ENCODE assay signal across 14 cellular contexts in genomic region chr5:115579747-115580173, GRCh38. TPM values are rescaled to one million over a fixed set of nuclear protein-coding genes. Genes with fewer than 3 reads are reported as not detected.
DNase-seq lines count a peak whose midpoint lies in the region; ATAC-seq, FAIRE-seq and TF ChIP-seq lines count a peak whose summit lies in the region.
"Had no signal": no experiment of that assay in that cellular context is flagged by ENCODE, and none has a peak within 500 bp of the region (broad histone marks: within the 10 kb centered on the region; RNA-seq: fewer than 3 reads in every experiment).

No MANE protein-coding gene starts in this region.

- H3K27ac Mint-ChIP-seq in activated naive CD4-positive, alpha-beta T cell treated with anti-CD3 and anti-CD28 coated beads, Interleukin-2, amount 10 ng/mL, durations not matched to agents 7 days and 5 days = no peak overlapping the region
- H3K27ac Mint-ChIP-seq: naive thymus-derived CD8-positive, alpha-beta T cell had no signal

- H3K9me3 Mint-ChIP-seq in activated naive CD4-positive, alpha-beta T cell treated with anti-CD3 and anti-CD28 coated beads, Interleukin-2, amount 10 ng/mL, durations not matched to agents 7 days and 5 days = no peaks in the 10 kb centered on the region

- H3K4me1 Mint-ChIP-seq in activated naive CD4-positive, alpha-beta T cell treated with anti-CD3 and anti-CD28 coated beads, Interleukin-2, amount 10 ng/mL, durations not matched to agents 7 days and 5 days = no peaks in the 10 kb centered on the region

- CTCF ChIA-PET in activated naive CD4-positive, alpha-beta T cell treated with anti-CD3 and anti-CD28 coated beads, Interleukin-2, amount 10 ng/mL, durations not matched to agents 7 days and 5 days (lab: Charles Lee) = no interaction called here

- no peak for TF ChIP-seq CTCF in RWPE2 (IDR thresholded peaks at IDR 0.05; ENCODE audit: poor library complexity, severe bottlenecking)
- no peak for TF ChIP-seq CTCF in pancreas (IDR thresholded peaks at IDR 0.05)

- peaks cover 8% of the 10 kb centered on the region for H3K27me3 Mint-ChIP-seq in activated naive CD4-positive, alpha-beta T cell treated with anti-CD3 and anti-CD28 coated beads, Interleukin-2, amount 10 ng/mL, durations not matched to agents 7 days and 5 days
- H3K27me3 Mint-ChIP-seq: naive thymus-derived CD8-positive, alpha-beta T cell had no signal

- no peaks in the 10 kb centered on the region for H3K9me3 ChIP-seq in RWPE2 (ENCODE audit: severe bottlenecking)
- H3K9me3 ChIP-seq in pancreas = no peaks in the 10 kb centered on the region

- no peak for FAIRE-seq in pancreas (lab: Jason Lieb, UNC)

- 84 to 85% methylated on average over 6 of the region's 6 CpGs for WGBS in pancreas, 2 donors

- intact Hi-C loops in pancreas (cut with DNase I) = loop anchor here in 2 of 3 donors (5.0 to 10.0 kb wide), 3 partner anchors 205 to 275 kb away; no protein-coding TSS in a partner anchor

- H3K4me1 ChIP-seq in RWPE2 (ENCODE audit: insufficient read depth, poor library complexity, severe bottlenecking) (peaks cover 34% of the 10 kb centered on the region), pancreas (no peaks in the 10 kb centered on the region)

- DNase-seq in Daoy (ENCODE audit: low read depth) (peak; percentile 22), RWPE2 (ENCODE audit: low spot score) (no peak), pancreas (no peak), COR-L47 (lab: John Stamatoyannopoulos, UW) (no peak), pons (ENCODE audit: low spot score) (no peak)
- no peak for DNase-seq in activated naive CD4-positive, alpha-beta T cell treated with anti-CD3 and anti-CD28 coated beads, Interleukin-2, amount 10 ng/mL, durations not matched to agents 7 days and 5 days
- DNase-seq: AML-193; naive thymus-derived CD8-positive, alpha-beta T cell; NCI-H1092; Right ventricle myocardium superior; stimulated activated CD4-positive, alpha-beta T cell treated with anti-CD3 and anti-CD28 coated beads, Interleukin-4, amount 100 ng/mL, for 4 hours had no signal

- H3K27ac ChIP-seq in RWPE2 (ENCODE audit: poor library complexity, severe bottlenecking) (no peak overlapping the region), pancreas (no peak overlapping the region)
- H3K27ac ChIP-seq: cardiac muscle cell had no signal

- H3K36me3 ChIP-seq in RWPE2 (ENCODE audit: low read depth) (peaks cover 13% of the 10 kb centered on the region), pancreas (peaks cover 0 to 9% (median 0%) of the 10 kb centered on the region in 3 donors)
- H3K36me3 ChIP-seq: cardiac muscle cell had no signal

- peak; percentile 45 for ATAC-seq in GM19438 (IDR thresholded peaks at IDR 0.05; ENCODE audit: low read depth, unreplicated experiment)
- ATAC-seq in HG02973 (IDR thresholded peaks at IDR 0.05; ENCODE audit: unreplicated experiment) = peak; percentile 72
- peak; percentile 69 for ATAC-seq in RWPE2 (ENCODE audit: low read depth)
- ATAC-seq in pancreas = no peak
- ATAC-seq: naive thymus-derived CD8-positive, alpha-beta T cell had no signal

- H3K4me3 ChIP-seq in RWPE2 (ENCODE audit: severe bottlenecking) (no peak overlapping the region), pancreas (no peak overlapping the region)
- H3K4me3 ChIP-seq: cardiac muscle cell had no signal

- no peaks in the 10 kb centered on the region for H3K36me3 Mint-ChIP-seq in activated naive CD4-positive, alpha-beta T cell treated with anti-CD3 and anti-CD28 coated beads, Interleukin-2, amount 10 ng/mL, durations not matched to agents 7 days and 5 days

- no peaks in the 10 kb centered on the region for H3K27me3 ChIP-seq in RWPE2 (ENCODE audit: insufficient read depth, poor library complexity, severe bottlenecking)
- no peaks in the 10 kb centered on the region for H3K27me3 ChIP-seq in pancreas
- H3K27me3 ChIP-seq: cardiac muscle cell had no signal

- H3K4me3 Mint-ChIP-seq in activated naive CD4-positive, alpha-beta T cell treated with anti-CD3 and anti-CD28 coated beads, Interleukin-2, amount 10 ng/mL, durations not matched to agents 7 days and 5 days = no peak overlapping the region
- H3K4me3 Mint-ChIP-seq: naive thymus-derived CD8-positive, alpha-beta T cell had no signal

RNA-seq across cellular contexts. Expression of gene TICAM2, which starts 22.5 kb away (rescaled TPM):
- total RNA-seq in Daoy (2014; rRNA removed; shearing (Covaris generic)) = 0.30 and 0.40 TPM in 2 replicates
- 1 to 10 TPM; 1.6 to 3.4 (median 2.2) TPM for total RNA-seq in pancreas
- 1 to 10 TPM; 1.4 to 1.9 TPM for polyA plus RNA-seq in pancreas
- polyA plus RNA-seq: naive thymus-derived CD8-positive, alpha-beta T cell had no signal

RNA-seq across cellular contexts. Expression of gene FEM1C, which starts 35.2 kb away (rescaled TPM):
- 6.8 TPM in 2 replicates for total RNA-seq in Daoy (2014; rRNA removed; shearing (Covaris generic))
- 10 to 100 TPM in 1 of 6 donors, 1 to 10 TPM in 5; 5.9 to 11.2 (median 8.0) TPM for total RNA-seq in pancreas
- polyA plus RNA-seq in pancreas = 1 to 10 TPM; 3.2 to 4.4 TPM

RNA-seq across cellular contexts. Expression of gene TMED7, which starts 46.1 kb away (rescaled TPM):
- 113 and 121 TPM in 2 replicates for total RNA-seq in Daoy (2014; rRNA removed; shearing (Covaris generic))
- 10 to 100 TPM; 39.4 to 71.3 (median 63.7) TPM for total RNA-seq in pancreas
- 10 to 100 TPM in 1 of 2 donors, 1 to 10 TPM in 1; 8.2 to 27.5 TPM for polyA plus RNA-seq in pancreas

Comparison
In these comparisons a context has a peak if more than half of its experiments do, and no peak if none do; other contexts are left out.
1. ATAC-seq: peak in GM19438 (single experiment), HG02973 (single experiment) and RWPE2 (single experiment); none in pancreas (0 of 4).